Comparison of ENCODE assay signal across 10 cellular contexts in the genomic region with DNA sequence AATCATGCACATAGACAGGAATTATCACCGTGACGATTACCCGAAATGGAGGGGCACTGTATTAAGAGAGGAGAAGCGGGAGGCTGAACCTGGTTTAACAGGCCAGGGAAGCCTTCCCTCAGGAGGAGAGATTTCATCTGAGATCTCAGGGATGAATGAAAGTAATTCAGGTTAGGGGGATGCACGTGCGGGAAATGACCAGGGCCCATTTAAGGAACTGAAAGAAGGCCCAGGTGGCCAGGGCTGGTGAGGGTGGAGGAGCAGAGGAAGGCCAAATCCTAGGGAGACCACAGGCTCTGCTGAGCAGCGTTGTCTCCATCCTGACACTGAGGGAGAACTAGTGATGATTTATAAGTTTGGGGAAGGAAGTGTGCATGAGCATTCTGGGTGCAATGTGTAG. TPM values are rescaled to one million over a fixed set of nuclear protein-coding genes. Genes with fewer than 3 reads are reported as not detected.
"Had no signal": no experiment of that assay in that cellular context is flagged by ENCODE, and none has a peak within 500 bp of the region (broad histone marks: within the 10 kb centered on the region; RNA-seq: fewer than 3 reads in every experiment).

No MANE protein-coding gene starts in this region.

- H3K36me3 ChIP-seq: HAP-1 had no signal

- ATAC-seq: HCT116, K562 had no signal

- DNase-seq: GM23248, GOT3, H7, HFFc6, IMR-90, KG1 had no signal

- H3K4me3 ChIP-seq: GM23248, HAP-1, K562 had no signal

- H3K9ac ChIP-seq: GM23248 had no signal

- H3K27ac ChIP-seq: GM23248, HL-60 had no signal

- H2AFZ ChIP-seq: GM23248 had no signal

- H3K4me1 ChIP-seq: HAP-1 had no signal

- FAIRE-seq: K562 had no signal

- H3K9me3 ChIP-seq: HAP-1 had no signal

RNA-seq across cellular contexts. Expression of gene OPCML, which starts 16.3 kb away (rescaled TPM):
- total RNA-seq: K562 had no signal
- polyA plus RNA-seq: K562 had no signal
